22 cellular contexts compared by ENCODE assay signal in genomic region chr6:169047345-169047744, GRCh38.
"Had no signal": no experiment of that assay in that cellular context is flagged by ENCODE, and none has a peak within 500 bp of the region (broad histone marks: within the 10 kb centered on the region; RNA-seq: fewer than 3 reads in every experiment).

No MANE protein-coding gene starts in this region.

- H3K27me3 ChIP-seq: dorsolateral prefrontal cortex, foreskin keratinocyte, gastroesophageal sphincter, heart left ventricle, hepatocyte, left lung, ovary, sigmoid colon, suprapubic skin, thyroid gland had no signal

- H3K4me3 ChIP-seq: dorsolateral prefrontal cortex, gastroesophageal sphincter, heart left ventricle, hepatocyte, left lung, mucosa of descending colon, ovary, psoas muscle, sigmoid colon, suprapubic skin, thyroid gland had no signal

- H3K27ac ChIP-seq: dorsolateral prefrontal cortex, foreskin keratinocyte, gastroesophageal sphincter, heart left ventricle, hepatocyte, left lung, ovary, sigmoid colon, suprapubic skin, thyroid gland had no signal

- FAIRE-seq: colon, urothelium cell line had no signal

- H3K4me1 ChIP-seq: foreskin keratinocyte, heart left ventricle, left lung, thyroid gland had no signal

- ATAC-seq: gastroesophageal sphincter; left cardiac atrium; left lung; mucosa of descending colon; stimulated activated memory B cell treated with anti-CD40 and anti-IgM and Interleukin-4, amounts not matched to agents 10 μg/mL and 1 μg/mL and 100 μg/mL, for 72 hours had no signal

- H3K36me3 ChIP-seq: gastroesophageal sphincter, heart left ventricle, left lung, ovary, sigmoid colon, suprapubic skin, thyroid gland had no signal

- DNase-seq: dorsolateral prefrontal cortex; effector CD4-positive, alpha-beta T cell; foreskin keratinocyte; heart left ventricle; left cardiac atrium; left lung; mesenchymal stem cell; mucosa of descending colon; naive B cell; nucleus accumbens; ovary; psoas muscle; right cardiac atrium; sigmoid colon; stimulated activated CD4-positive, alpha-beta T cell treated with anti-CD3 and anti-CD28 coated beads, Interleukin-4, amount 100 ng/mL, for 4 hours; thyroid gland had no signal

- H3K9me3 ChIP-seq: gastroesophageal sphincter, heart left ventricle, left lung, mucosa of descending colon, ovary, psoas muscle, sigmoid colon, suprapubic skin, thyroid gland had no signal
